ENCODE assay signal across 12 cellular contexts in genomic region chrX:49176421-49177326, GRCh38. TPM values are rescaled to one million over a fixed set of nuclear protein-coding genes. Genes with fewer than 3 reads are reported as not detected.
DNase-seq lines count a peak whose midpoint lies in the region; ATAC-seq, FAIRE-seq and TF ChIP-seq lines count a peak whose summit lies in the region.
"Had no signal": no experiment of that assay in that cellular context is flagged by ENCODE, and none has a peak within 500 bp of the region (broad histone marks: within the 10 kb centered on the region; RNA-seq: fewer than 3 reads in every experiment).

No MANE protein-coding gene starts in this region.

- peak; percentile 14 for FAIRE-seq in GM19239 (lab: Jason Lieb, UNC)

- peak overlapping the region; percentile 73 for H3K27ac ChIP-seq in psoas muscle
- H3K27ac ChIP-seq: hepatocyte, SK-N-MC, uterus had no signal

- peaks cover 0 to 29% of the 10 kb centered on the region in 2 donors for H3K36me3 ChIP-seq in psoas muscle (ENCODE audit: insufficient read depth in 1 of 2, low read depth in 1 of 2)
- H3K36me3 ChIP-seq: uterus had no signal

- no peaks in the 10 kb centered on the region for H3K9me3 ChIP-seq in psoas muscle
- H3K9me3 ChIP-seq: uterus had no signal

- H3K27me3 ChIP-seq in psoas muscle (ENCODE audit: insufficient read depth in 3 of 3, low read length in 2 of 3), result no peaks in the 10 kb centered on the region
- H3K27me3 ChIP-seq: hepatocyte, uterus had no signal

- DNase-seq in GM19239 (ENCODE audit: insufficient read length, low spot score) (no peak), OCI-M1 (lab: John Stamatoyannopoulos, UW) (peak; percentile 43), erythroblast (lab: John Stamatoyannopoulos, UW) (peak; percentile 59 to 67), psoas muscle (no peak), DMS153 (lab: John Stamatoyannopoulos, UW) (no peak), GM19240 (ENCODE audit: insufficient read length, low spot score) (no peak)
- DNase-seq: stimulated activated CD4-positive, alpha-beta T cell treated with anti-CD3 and anti-CD28 coated beads, Interleukin-4, amount 100 ng/mL, for 24 hours; uterus had no signal

- no peak for TF ChIP-seq POLR2A in erythroblast (IDR thresholded peaks at IDR 0.05; ENCODE audit: low read length)

- no peak overlapping the region for H3K4me3 ChIP-seq in psoas muscle
- H3K4me3 ChIP-seq: hepatocyte, SK-N-MC, uterus had no signal

- ATAC-seq in psoas muscle (no peak), GM19351 (IDR thresholded peaks at IDR 0.05; ENCODE audit: unreplicated experiment) (no peak), HG03442 (IDR thresholded peaks at IDR 0.05; ENCODE audit: unreplicated experiment) (no peak)

- WGBS in psoas muscle, 3 donors, result 60 to 63% (median 63%) methylated on average over 22 to 27 of the region's 27 CpGs

- TF ChIP-seq CTCF in psoas muscle (IDR thresholded peaks at IDR 0.05), result no peak

- intact Hi-C loops in psoas muscle (cut with DNase I), result no loop called here

- no peaks in the 10 kb centered on the region for H3K4me1 ChIP-seq in psoas muscle
- H3K4me1 ChIP-seq: uterus had no signal

RNA-seq across cellular contexts. Expression of gene PLP2, which starts 5.0 kb away (rescaled TPM):
- 10 to 100 TPM; 17.8 to 80.7 (median 74.0) TPM for total RNA-seq in psoas muscle
- 100 to 1,000 TPM in 2 of 3 donors, 10 to 100 TPM in 1; 76.5 to 320 (median 113) TPM for polyA plus RNA-seq in psoas muscle

RNA-seq across cellular contexts. Expression of gene PRICKLE3, which starts 9.5 kb away (rescaled TPM):
- total RNA-seq in psoas muscle, result 10 to 100 TPM; 14.1 to 17.6 (median 16.3) TPM
- polyA plus RNA-seq in psoas muscle, result 10 to 100 TPM in 2 of 3 donors, 1 to 10 TPM in 1; 7.5 to 23.6 (median 18.1) TPM

RNA-seq across cellular contexts. Expression of gene MAGIX, which starts 14.1 kb away (rescaled TPM):
- total RNA-seq in psoas muscle, result 1 to 10 TPM; 2.9 to 3.7 (median 3.5) TPM
- 1 to 10 TPM; 5.2 to 8.0 (median 5.3) TPM for polyA plus RNA-seq in psoas muscle

RNA-seq across cellular contexts. Expression of gene SYP, which starts 23.3 kb away (rescaled TPM):
- total RNA-seq in psoas muscle, result 1 to 10 TPM in 2 of 4 donors, under 1 TPM in 2; 0.37 to 1.2 (median 0.83) TPM
- 1 to 10 TPM in 2 of 3 donors, under 1 TPM in 1; 0.76 to 1.6 (median 1.4) TPM for polyA plus RNA-seq in psoas muscle

RNA-seq across cellular contexts. Expression of gene GPKOW, which starts 53.1 kb away (rescaled TPM):
- total RNA-seq in psoas muscle, result 10 to 100 TPM; 26.7 to 28.8 (median 27.7) TPM
- 10 to 100 TPM; 25.9 to 29.4 (median 26.9) TPM for polyA plus RNA-seq in psoas muscle

Comparison
In these comparisons a context has a peak if more than half of its experiments do, and no peak if none do; other contexts are left out.
1. DNase-seq: peak in OCI-M1 (single experiment) and erythroblast (2 of 2); none in GM19239 (single experiment), psoas muscle (0 of 2), DMS153 (single experiment) and GM19240 (single experiment).